ENCODE assay signal across 8 cellular contexts in genomic region chr2:55133467-55134315, GRCh38.
DNase-seq lines count a peak whose midpoint lies in the region; ATAC-seq lines count a peak whose summit lies in the region.

No MANE protein-coding gene starts in this region.

- ATAC-seq in GM19043 (IDR thresholded peaks at IDR 0.05; ENCODE audit: low read depth, unreplicated experiment) (peak; percentile 73), HG03342 (IDR thresholded peaks at IDR 0.05; ENCODE audit: unreplicated experiment) (peak; percentile 95)
- peak; percentile 91 for ATAC-seq in stimulated activated effector memory CD8-positive, alpha-beta T cell treated with anti-CD3 and anti-CD28 coated beads, Interleukin-12 subunit alpha, Interleukin-12 subunit beta, amount 100 ng/mL, for 72 hours

- no peaks in the 10 kb centered on the region for H3K36me3 Mint-ChIP-seq in stimulated activated effector memory CD8-positive, alpha-beta T cell treated with anti-CD3 and anti-CD28 coated beads, Interleukin-12 subunit alpha, Interleukin-12 subunit beta, amount 100 ng/mL, for 72 hours

- H3K4me1 Mint-ChIP-seq in stimulated activated effector memory CD8-positive, alpha-beta T cell treated with anti-CD3 and anti-CD28 coated beads, Interleukin-12 subunit alpha, Interleukin-12 subunit beta, amount 100 ng/mL, for 72 hours, result peaks cover 13% of the 10 kb centered on the region

- 58 to 79% methylated on average over 3 to 5 of the region's 10 CpGs for WGBS in mesodermal cell (ENCODE audit: insufficient coverage in 2 of 2), 2 experiments

- peak; percentile 51 for DNase-seq in activated CD4-positive, alpha-beta T cell treated with anti-CD3 and anti-CD28 coated beads for 48 hours
- DNase-seq in effector CD8-positive, alpha-beta T cell (lab: John Stamatoyannopoulos, UW), result peak; percentile 46
- peak; percentile 16 to 74 for DNase-seq in stimulated activated effector memory CD8-positive, alpha-beta T cell treated with anti-CD3 and anti-CD28 coated beads, Interleukin-12 subunit alpha, Interleukin-12 subunit beta, amount 100 ng/mL, for 72 hours (ENCODE audit: low spot score in 2 of 2)
- no peak for DNase-seq in NCI-H2081 treated with DMSO at 0.1 percent for 48 hours (lab: John Stamatoyannopoulos, UW)

- H3K27ac ChIP-seq in ACC112 (ENCODE audit: low read depth, low read length) (peak overlapping the region; percentile 89), mesodermal cell (ENCODE audit: low read depth, low read length, severe bottlenecking) (peak overlapping the region; percentile 20)

- no peaks in the 10 kb centered on the region for H3K9me3 Mint-ChIP-seq in stimulated activated effector memory CD8-positive, alpha-beta T cell treated with anti-CD3 and anti-CD28 coated beads, Interleukin-12 subunit alpha, Interleukin-12 subunit beta, amount 100 ng/mL, for 72 hours

- H3K4me1 ChIP-seq in ACC112 (ENCODE audit: control insufficient read depth, insufficient read depth, low read length, unreplicated experiment) (peaks cover 12% of the 10 kb centered on the region), mesodermal cell (ENCODE audit: control insufficient read depth, insufficient read depth, low read length, poor library complexity, severe bottlenecking) (peaks cover 31% of the 10 kb centered on the region)

- H3K4me3 ChIP-seq in ACC112 (ENCODE audit: low read depth, low read length) (peak overlapping the region; percentile 75), mesodermal cell (ENCODE audit: extremely low read depth, insufficient read depth, low read length, poor library complexity, severe bottlenecking) (no peak overlapping the region)

- no peaks in the 10 kb centered on the region for H3K36me3 ChIP-seq in ACC112 (ENCODE audit: insufficient read depth, low read length)
- H3K36me3 ChIP-seq in mesodermal cell (ENCODE audit: control insufficient read depth, insufficient read depth, low read length), result no peaks in the 10 kb centered on the region

- H3K9me3 ChIP-seq in mesodermal cell (ENCODE audit: control insufficient read depth, low read length), result no peaks in the 10 kb centered on the region

- H2AFZ ChIP-seq in ACC112 (ENCODE audit: low read length, unreplicated experiment), result peak overlapping the region; percentile 95

- H3K27me3 ChIP-seq in ACC112 (ENCODE audit: insufficient read depth, low read length), result no peaks in the 10 kb centered on the region

- no peaks in the 10 kb centered on the region for H3K79me2 ChIP-seq in ACC112 (ENCODE audit: control insufficient read depth, insufficient read depth, low read length, unreplicated experiment)

- H3K27ac Mint-ChIP-seq in stimulated activated effector memory CD8-positive, alpha-beta T cell treated with anti-CD3 and anti-CD28 coated beads, Interleukin-12 subunit alpha, Interleukin-12 subunit beta, amount 100 ng/mL, for 72 hours, result peak overlapping the region; percentile 95

- peak overlapping the region; percentile 71 for H3K4me3 Mint-ChIP-seq in stimulated activated effector memory CD8-positive, alpha-beta T cell treated with anti-CD3 and anti-CD28 coated beads, Interleukin-12 subunit alpha, Interleukin-12 subunit beta, amount 100 ng/mL, for 72 hours
